In genomic region chr10:636016-636730, GRCh38 we compare ENCODE assay signal across 19 cellular contexts.
"Had no signal": no experiment of that assay in that cellular context is flagged by ENCODE, and none has a peak within 500 bp of the region (broad histone marks: within the 10 kb centered on the region; RNA-seq: fewer than 3 reads in every experiment).

No MANE protein-coding gene starts in this region.

- DNase-seq: activated CD4-positive, alpha-beta T cell treated with anti-CD3 and anti-CD28 coated beads for 48 hours; activated CD4-positive, CD25-positive, alpha-beta regulatory T cell; activated CD8-positive, alpha-beta T cell treated with anti-CD3 and anti-CD28 coated beads for 36 hours; activated naive CD4-positive, alpha-beta T cell treated with anti-CD3 and anti-CD28 coated beads for 36 hours; activated T-cell treated with anti-CD3 and anti-CD28 coated beads, Interleukin-2, amount 50 U/mL, for 1 hour; central memory CD4-positive, alpha-beta T cell; colonic mucosa; foreskin keratinocyte; pancreas; stimulated activated CD4-positive, alpha-beta T cell treated with anti-CD3 and anti-CD28 coated beads, Interleukin-12 subunit alpha, Interleukin-12 subunit beta, amount 100 ng/mL, for 4 hours; stimulated activated CD4-positive, alpha-beta T cell treated with anti-CD3 and anti-CD28 coated beads, Interleukin-1b, Interleukin-23, amount 100 ng/mL, for 48 hours; stimulated activated naive CD4-positive, alpha-beta T cell treated with Interleukin-2 at 50 U/mL for 16 hours had no signal

- H3K9me3 ChIP-seq: colonic mucosa, lower lobe of right lung, pancreas, thoracic aorta had no signal

- H3K27ac ChIP-seq: colonic mucosa, foreskin keratinocyte, lower lobe of right lung, pancreas, SK-N-MC, thoracic aorta had no signal

- H3K4me3 Mint-ChIP-seq: activated CD8-positive, alpha-beta T cell treated with anti-CD3 and anti-CD28 coated beads for 36 hours; activated naive CD4-positive, alpha-beta T cell treated with anti-CD3 and anti-CD28 coated beads for 36 hours; activated T-helper 17 cell treated with anti-CD3 and anti-CD28 coated beads, Interleukin-2, amount 50 U/mL, for 72 hours; brain; T-helper 2 cell treated with Interferon-gamma antibody and Interleukin-4, amounts not matched to agents 5 μg/mL and 100 μg/mL, for 36 hours had no signal

- H3K27ac Mint-ChIP-seq: activated CD8-positive, alpha-beta T cell treated with anti-CD3 and anti-CD28 coated beads for 36 hours; activated naive CD4-positive, alpha-beta T cell treated with anti-CD3 and anti-CD28 coated beads for 36 hours; activated T-helper 17 cell treated with anti-CD3 and anti-CD28 coated beads, Interleukin-2, amount 50 U/mL, for 72 hours; T-helper 2 cell treated with Interferon-gamma antibody and Interleukin-4, amounts not matched to agents 5 μg/mL and 100 μg/mL, for 36 hours had no signal

- ATAC-seq: activated CD8-positive, alpha-beta T cell treated with anti-CD3 and anti-CD28 coated beads for 36 hours; activated T-helper 17 cell treated with anti-CD3 and anti-CD28 coated beads, Interleukin-2, amount 50 U/mL, for 72 hours had no signal

- H3K27me3 ChIP-seq: colonic mucosa, foreskin keratinocyte, pancreas had no signal

- FAIRE-seq: islet of Langerhans, pancreas had no signal

- H3K9me3 Mint-ChIP-seq: activated CD8-positive, alpha-beta T cell treated with anti-CD3 and anti-CD28 coated beads for 36 hours; activated naive CD4-positive, alpha-beta T cell treated with anti-CD3 and anti-CD28 coated beads for 36 hours; activated T-helper 17 cell treated with anti-CD3 and anti-CD28 coated beads, Interleukin-2, amount 50 U/mL, for 72 hours; T-helper 2 cell treated with Interferon-gamma antibody and Interleukin-4, amounts not matched to agents 5 μg/mL and 100 μg/mL, for 36 hours had no signal

- H3K36me3 ChIP-seq: colonic mucosa, lower lobe of right lung, pancreas, thoracic aorta had no signal

- H3K4me1 Mint-ChIP-seq: activated T-helper 17 cell treated with anti-CD3 and anti-CD28 coated beads, Interleukin-2, amount 50 U/mL, for 72 hours had no signal

- H3K4me3 ChIP-seq: colonic mucosa, lower lobe of right lung, pancreas, SK-N-MC, thoracic aorta had no signal

- H3K4me1 ChIP-seq: colonic mucosa, lower lobe of right lung had no signal
